ENCODE assay signal across 1 cellular context in genomic region chr1:24567792-24568388, GRCh38.
TF ChIP-seq lines count a peak whose summit lies in the region.

No MANE protein-coding gene starts in this region.

TF ChIP-seq in HepG2, 621 proteins besides CTCF, POLR2A, EP300 and RAD21 (continued from another document):
- TF ChIP-seq ZBTB4 (CRISPR knock-in tag; IDR thresholded peaks at IDR 0.05; ENCODE audit: borderline replicate concordance) (peak; percentile 93; the same call in 1 of the 2 replicates), PHF20 (CRISPR knock-in tag; IDR thresholded peaks at IDR 0.05) (no peak), TFE3 (CRISPR knock-in tag; IDR thresholded peaks at IDR 0.05) (peak; percentile 77), ESRRA (CRISPR knock-in tag; IDR thresholded peaks at IDR 0.05; ENCODE audit: low read depth) (peak; percentile 62; the same call in 1 of the 2 replicates), THYN1 (CRISPR knock-in tag; IDR thresholded peaks at IDR 0.05; ENCODE audit: borderline replicate concordance, low read depth) (no peak), SRY (CRISPR knock-in tag; IDR thresholded peaks at IDR 0.05) (no peak), GATAD1 (CRISPR knock-in tag; IDR thresholded peaks at IDR 0.05) (no peak; the same call in 1 of the 2 replicates), HOXA7 (CRISPR knock-in tag; IDR thresholded peaks at IDR 0.05) (no peak), ZNF550 (CRISPR knock-in tag; IDR thresholded peaks at IDR 0.05; ENCODE audit: borderline replicate concordance) (no peak), SMARCC2 (IDR thresholded peaks at IDR 0.05) (no peak), ARNT (IDR thresholded peaks at IDR 0.05) (no peak), HMGXB3 (CRISPR knock-in tag; IDR thresholded peaks at IDR 0.05; ENCODE audit: borderline replicate concordance) (peak; percentile 30; the same call in 1 of the 2 replicates), MYPOP (CRISPR knock-in tag; IDR thresholded peaks at IDR 0.05) (peak; percentile 74; the same call in 1 of the 2 replicates), ZEB1 (IDR thresholded peaks at IDR 0.05; ENCODE audit: insufficient replicate concordance, low read depth) (peak; percentile 55), ZNF687 (CRISPR knock-in tag; IDR thresholded peaks at IDR 0.05) (peak; percentile 97), GMEB2 (CRISPR knock-in tag; IDR thresholded peaks at IDR 0.05; ENCODE audit: low read depth) (no peak), ZNF646 (CRISPR knock-in tag; IDR thresholded peaks at IDR 0.05) (no peak), MYC (CRISPR knock-in tag; IDR thresholded peaks at IDR 0.05; ENCODE audit: borderline replicate concordance) (peak; percentile 54; the same call in 1 of the 2 replicates), CENPBD1 (CRISPR knock-in tag; IDR thresholded peaks at IDR 0.05; ENCODE audit: borderline replicate concordance, low read depth) (no peak), NR0B2 (CRISPR knock-in tag; IDR thresholded peaks at IDR 0.05) (0 out of 2 replicates have a peak, but pooled peaks have one; percentile 52), ZNF333 (CRISPR knock-in tag; IDR thresholded peaks at IDR 0.05; ENCODE audit: borderline replicate concordance) (no peak), ZC3H13 (CRISPR knock-in tag; IDR thresholded peaks at IDR 0.05) (no peak)
